ENCODE assay signal across 1 cellular context in the genomic region with DNA sequence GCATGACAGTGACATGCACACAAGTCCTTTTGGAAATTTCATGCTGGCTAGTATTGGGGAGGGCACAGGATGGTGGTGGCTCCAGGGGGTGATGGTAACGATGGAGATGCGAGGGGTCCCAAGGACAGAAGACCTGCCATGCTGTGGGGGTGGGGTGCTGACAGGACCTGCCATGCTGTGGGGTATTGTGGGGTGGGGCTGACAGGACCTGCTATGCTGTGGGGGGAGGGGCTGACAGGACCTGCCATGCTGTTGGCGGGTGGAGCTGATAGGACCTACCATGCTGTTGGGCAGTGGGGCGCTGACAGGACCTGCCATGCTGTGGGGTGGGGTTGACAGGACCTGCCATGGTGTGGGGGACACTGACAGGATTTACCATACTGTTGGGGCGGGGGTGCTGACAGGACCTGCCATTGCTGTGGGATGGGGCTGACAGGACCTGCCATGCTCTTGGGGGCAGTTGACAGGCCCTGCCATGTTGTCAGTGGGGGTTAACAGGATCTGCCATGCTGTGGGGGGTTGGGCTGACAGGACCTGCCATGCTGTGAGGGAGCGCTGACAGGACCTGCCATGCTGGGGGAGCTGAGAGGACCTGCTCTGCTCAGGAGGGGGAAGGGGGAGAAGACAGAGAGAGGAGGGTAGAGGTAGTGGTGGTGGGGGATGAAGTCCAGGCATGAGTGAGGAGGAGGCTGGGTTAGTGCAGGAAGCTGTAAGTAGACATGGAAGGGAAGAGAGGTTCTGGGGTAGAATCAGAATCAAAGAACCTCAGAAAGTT.
TF ChIP-seq lines count a peak whose summit lies in the region.

No MANE protein-coding gene starts in this region.

TF ChIP-seq in H1, 55 proteins besides CTCF, POLR2A, EP300 and RAD21:
- no peak for TF ChIP-seq HDAC2 (IDR thresholded peaks at IDR 0.05; ENCODE audit: borderline replicate concordance in 1 of 2, low read depth in 2 of 2, low read length in 2 of 2)
- no peak for TF ChIP-seq SUZ12 (IDR thresholded peaks at IDR 0.05; ENCODE audit: low read length)
- TF ChIP-seq SRF (IDR thresholded peaks at IDR 0.05; ENCODE audit: low read depth, low read length): no peak
- TF ChIP-seq SP2 (IDR thresholded peaks at IDR 0.05; ENCODE audit: low read length): no peak
- TF ChIP-seq SP1 (IDR thresholded peaks at IDR 0.05; ENCODE audit: low read depth, low read length): no peak
- TF ChIP-seq CEBPB (IDR thresholded peaks at IDR 0.05; ENCODE audit: low read depth, low read length): no peak
- TF ChIP-seq SIRT6 (IDR thresholded peaks at IDR 0.05; ENCODE audit: low read length): no peak
- TF ChIP-seq CTBP2 (IDR thresholded peaks at IDR 0.05; ENCODE audit: borderline replicate concordance, insufficient read depth, insufficient read length, low read length): no peak
- no peak for TF ChIP-seq RFX5 (IDR thresholded peaks at IDR 0.05; ENCODE audit: borderline replicate concordance, low read depth, low read length)
- TF ChIP-seq CHD2 (IDR thresholded peaks at IDR 0.05; ENCODE audit: low read length): no peak
- TF ChIP-seq, protein P1, sequence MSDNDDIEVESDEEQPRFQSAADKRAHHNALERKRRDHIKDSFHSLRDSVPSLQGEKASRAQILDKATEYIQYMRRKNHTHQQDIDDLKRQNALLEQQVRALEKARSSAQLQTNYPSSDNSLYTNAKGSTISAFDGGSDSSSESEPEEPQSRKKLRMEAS (IDR thresholded peaks at IDR 0.05): no peak
- no peak for TF ChIP-seq FOSL1 (IDR thresholded peaks at IDR 0.05; ENCODE audit: insufficient read depth, low read depth, low read length)
- no peak for TF ChIP-seq SP4 (IDR thresholded peaks at IDR 0.05; ENCODE audit: low read length)
- TF ChIP-seq NRF1 (IDR thresholded peaks at IDR 0.05; ENCODE audit: low read depth, low read length): no peak
- TF ChIP-seq, protein P2, sequence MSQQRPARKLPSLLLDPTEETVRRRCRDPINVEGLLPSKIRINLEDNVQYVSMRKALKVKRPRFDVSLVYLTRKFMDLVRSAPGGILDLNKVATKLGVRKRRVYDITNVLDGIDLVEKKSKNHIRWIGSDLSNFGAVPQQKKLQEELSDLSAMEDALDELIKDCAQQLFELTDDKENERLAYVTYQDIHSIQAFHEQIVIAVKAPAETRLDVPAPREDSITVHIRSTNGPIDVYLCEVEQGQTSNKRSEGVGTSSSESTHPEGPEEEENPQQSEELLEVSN (IDR thresholded peaks at IDR 0.05): no peak
